1 cellular context compared by ENCODE assay signal in the genomic region with DNA sequence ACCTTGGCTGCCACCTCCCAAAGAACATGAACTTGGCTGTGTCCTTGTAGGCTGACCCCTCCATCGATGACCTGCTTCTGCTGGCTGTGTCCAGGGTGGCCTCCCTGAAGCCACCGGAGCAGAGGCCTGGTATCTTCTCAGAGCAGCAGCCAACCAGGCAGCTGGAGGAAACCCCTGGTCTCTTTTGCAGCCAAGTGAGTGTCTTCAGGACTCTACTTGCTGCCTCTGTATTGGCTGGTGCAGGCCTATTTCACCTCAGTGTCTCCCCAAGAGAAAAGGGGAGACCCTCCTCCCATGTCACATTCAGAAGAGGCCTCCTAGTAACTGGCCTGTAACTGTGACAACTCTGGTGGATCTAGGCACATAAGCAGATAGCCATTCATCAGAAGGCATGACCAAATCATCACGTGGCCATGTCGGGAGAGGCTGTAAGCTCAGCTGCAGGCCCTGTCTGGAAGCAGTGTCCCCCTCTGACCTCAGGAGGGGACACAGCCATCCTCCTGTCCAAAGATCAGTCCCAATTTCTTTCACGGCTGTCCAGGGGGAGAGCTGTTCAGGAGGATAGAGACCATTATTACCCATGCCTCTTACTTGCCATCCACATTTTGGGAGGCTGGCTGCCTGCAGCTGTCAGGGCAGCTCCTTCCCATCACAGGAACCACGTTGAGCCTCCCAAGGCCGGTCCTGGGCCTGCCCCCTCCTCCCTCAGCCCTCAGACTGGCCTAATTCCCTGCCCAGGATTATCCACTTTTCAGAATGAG.
A peak's percentile ranks its signal among the peaks of the same experiment; 100 is the strongest.
TF ChIP-seq lines count a peak whose summit lies in the region.

No MANE protein-coding gene starts in this region.

TF ChIP-seq in WTC11, 78 proteins besides CTCF, POLR2A, EP300 and RAD21:
- no peak for TF ChIP-seq USF1 (CRISPR knock-in tag; IDR thresholded peaks at IDR 0.05)
- no peak for TF ChIP-seq E2F4 (CRISPR knock-in tag; IDR thresholded peaks at IDR 0.05; ENCODE audit: borderline replicate concordance, low read depth)
- TF ChIP-seq FOXK1 (CRISPR knock-in tag; IDR thresholded peaks at IDR 0.05): no peak
- no peak for TF ChIP-seq ZNF512 (CRISPR knock-in tag; IDR thresholded peaks at IDR 0.05; ENCODE audit: borderline replicate concordance)
- no peak for TF ChIP-seq EMX1 (CRISPR knock-in tag; IDR thresholded peaks at IDR 0.05)
- TF ChIP-seq, protein P1, sequence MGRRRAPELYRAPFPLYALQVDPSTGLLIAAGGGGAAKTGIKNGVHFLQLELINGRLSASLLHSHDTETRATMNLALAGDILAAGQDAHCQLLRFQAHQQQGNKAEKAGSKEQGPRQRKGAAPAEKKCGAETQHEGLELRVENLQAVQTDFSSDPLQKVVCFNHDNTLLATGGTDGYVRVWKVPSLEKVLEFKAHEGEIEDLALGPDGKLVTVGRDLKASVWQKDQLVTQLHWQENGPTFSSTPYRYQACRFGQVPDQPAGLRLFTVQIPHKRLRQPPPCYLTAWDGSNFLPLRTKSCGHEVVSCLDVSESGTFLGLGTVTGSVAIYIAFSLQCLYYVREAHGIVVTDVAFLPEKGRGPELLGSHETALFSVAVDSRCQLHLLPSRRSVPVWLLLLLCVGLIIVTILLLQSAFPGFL (CRISPR knock-in tag; IDR thresholded peaks at IDR 0.05; ENCODE audit: borderline replicate concordance): 0 out of 2 replicates have a peak, but pooled peaks have one; percentile 39
- TF ChIP-seq CBFB (CRISPR knock-in tag; IDR thresholded peaks at IDR 0.05; ENCODE audit: low read depth): no peak
- no peak for TF ChIP-seq ZNF423 (CRISPR knock-in tag; IDR thresholded peaks at IDR 0.05)
- TF ChIP-seq MYBL2 (CRISPR knock-in tag; IDR thresholded peaks at IDR 0.05): no peak
- peak; percentile 37; the same call in 1 of the 2 replicates for TF ChIP-seq GABPB1 (CRISPR knock-in tag; IDR thresholded peaks at IDR 0.05)
- TF ChIP-seq TEAD1 (CRISPR knock-in tag; IDR thresholded peaks at IDR 0.05): no peak
- TF ChIP-seq TP53 (CRISPR knock-in tag; IDR thresholded peaks at IDR 0.05): no peak
